16 cellular contexts compared by ENCODE assay signal in genomic region chr14:45434221-45434620, GRCh38.
"Had no signal": no experiment of that assay in that cellular context is flagged by ENCODE, and none has a peak within 500 bp of the region (broad histone marks: within the 10 kb centered on the region; RNA-seq: fewer than 3 reads in every experiment).

No MANE protein-coding gene starts in this region.

- H3K4me3 ChIP-seq: colonic mucosa, esophagus muscularis mucosa, gastroesophageal sphincter, heart left ventricle, hepatocyte, left lung, lower lobe of right lung had no signal

- H3K9me3 Mint-ChIP-seq: dendritic cell treated with granulocyte-macrophage colony-stimulating factor and Interleukin-4, amounts not matched to agents 40 ng/mL and 50 ng/mL, for 4 days had no signal

- H3K9me3 ChIP-seq: colonic mucosa, esophagus muscularis mucosa, gastroesophageal sphincter, heart left ventricle, left lung, lower lobe of right lung had no signal

- H3K27ac ChIP-seq: colonic mucosa, esophagus muscularis mucosa, foreskin keratinocyte, gastroesophageal sphincter, heart left ventricle, hepatocyte, left lung, lower lobe of right lung had no signal

- H3K27me3 ChIP-seq: colonic mucosa, esophagus muscularis mucosa, foreskin keratinocyte, gastroesophageal sphincter, heart left ventricle, hepatocyte, left lung had no signal

- H3K79me2 ChIP-seq: hepatocyte had no signal

- ATAC-seq: effector memory CD8-positive, alpha-beta T cell; foreskin keratinocyte; gastroesophageal sphincter; heart left ventricle; left cardiac atrium; left lung; left ventricle myocardium superior; lower lobe of right lung had no signal

- H3K27ac Mint-ChIP-seq: dendritic cell treated with granulocyte-macrophage colony-stimulating factor and Interleukin-4, amounts not matched to agents 40 ng/mL and 50 ng/mL, for 4 days; effector memory CD8-positive, alpha-beta T cell had no signal

- H3K4me3 Mint-ChIP-seq: dendritic cell treated with granulocyte-macrophage colony-stimulating factor and Interleukin-4, amounts not matched to agents 40 ng/mL and 50 ng/mL, for 4 days; effector memory CD8-positive, alpha-beta T cell had no signal

- H3K4me2 ChIP-seq: hepatocyte had no signal

- H3K27me3 Mint-ChIP-seq: dendritic cell treated with granulocyte-macrophage colony-stimulating factor and Interleukin-4, amounts not matched to agents 40 ng/mL and 50 ng/mL, for 4 days; effector memory CD8-positive, alpha-beta T cell had no signal

- H3K4me1 ChIP-seq: colonic mucosa, esophagus muscularis mucosa, foreskin keratinocyte, gastroesophageal sphincter, heart left ventricle, left lung, lower lobe of right lung had no signal

- DNase-seq: colonic mucosa; cortex of kidney; effector CD8-positive, alpha-beta T cell; effector memory CD8-positive, alpha-beta T cell; foreskin keratinocyte; heart left ventricle; left cardiac atrium; left lung; left ventricle myocardium superior; lower lobe of right lung; mesenchymal stem cell; midbrain had no signal

- H3K36me3 ChIP-seq: colonic mucosa, esophagus muscularis mucosa, gastroesophageal sphincter, heart left ventricle, left lung, lower lobe of right lung had no signal
